9 cellular contexts compared by ENCODE assay signal in genomic region chr1:111203681-111204210, GRCh38. TPM values are rescaled to one million over a fixed set of nuclear protein-coding genes. Genes with fewer than 3 reads are reported as not detected.
DNase-seq lines count a peak whose midpoint lies in the region; ATAC-seq and TF ChIP-seq lines count a peak whose summit lies in the region.
"Had no signal": no experiment of that assay in that cellular context is flagged by ENCODE, and none has a peak within 500 bp of the region (broad histone marks: within the 10 kb centered on the region; RNA-seq: fewer than 3 reads in every experiment).

No MANE protein-coding gene starts in this region.

- H3K18ac ChIP-seq in mesenchymal stem cell (ENCODE audit: low read depth in 1 of 2, low read length in 2 of 2): peak overlapping the region in 1 of 2 experiments; percentile 50

- H3K79me1 ChIP-seq in mesenchymal stem cell (replicated peaks; ENCODE audit: low read length, poor library complexity, severe bottlenecking): no peaks in the 10 kb centered on the region

- H3K4me2 ChIP-seq in mesenchymal stem cell (ENCODE audit: low read length, poor library complexity, severe bottlenecking): peak overlapping the region; percentile 55

- H3K4me3 ChIP-seq in MG63: peak overlapping the region; percentile 57
- peak overlapping the region; percentile 66 for H3K4me3 ChIP-seq in choroid plexus epithelial cell (ENCODE audit: low read depth, low read length)
- peak overlapping the region; percentile 56 to 76 for H3K4me3 ChIP-seq in mesenchymal stem cell (ENCODE audit: insufficient read depth in 1 of 2, low read depth in 1 of 2, low read length in 2 of 2)

- no peak overlapping the region for H3K23ac ChIP-seq in mesenchymal stem cell (ENCODE audit: low read length in 2 of 2)

- no peak for TF ChIP-seq CTCF in choroid plexus epithelial cell (conservative IDR thresholded peaks at IDR 0.05; ENCODE audit: low read depth, low read length)

- 55% methylated on average over 43 of the region's 43 CpGs for WGBS in mesenchymal stem cell

- peak overlapping the region; percentile 67 for H2AFZ ChIP-seq in mesenchymal stem cell (ENCODE audit: low read depth, low read length)

- H3K27me3 ChIP-seq in MG63 (peaks cover 21% of the 10 kb centered on the region), mesenchymal stem cell (ENCODE audit: control insufficient read depth in 1 of 2, insufficient read depth in 1 of 2, low read length in 2 of 2) (peaks cover 10 to 17% of the 10 kb centered on the region in 2 experiments)

- peaks cover 13% of the 10 kb centered on the region for H3K4me1 ChIP-seq in mesenchymal stem cell (ENCODE audit: control insufficient read depth, insufficient read depth, low read depth, low read length)

- H4K91ac ChIP-seq in mesenchymal stem cell (ENCODE audit: low read length): no peak overlapping the region

- no peaks in the 10 kb centered on the region for H3K9me3 ChIP-seq in MG63
- H3K9me3 ChIP-seq in mesenchymal stem cell (ENCODE audit: control insufficient read depth, low read length): no peaks in the 10 kb centered on the region

- H3K36me3 ChIP-seq in MG63 (no peaks in the 10 kb centered on the region), mesenchymal stem cell (ENCODE audit: control insufficient read depth in 1 of 2, insufficient read depth in 2 of 2, low read depth in 1 of 2, low read length in 2 of 2) (peaks cover 0 to 3% of the 10 kb centered on the region in 2 experiments)

- H2BK5ac ChIP-seq in mesenchymal stem cell (ENCODE audit: low read depth, low read length, poor library complexity, severe bottlenecking): no peak overlapping the region

- H3K4ac ChIP-seq in mesenchymal stem cell (ENCODE audit: low read depth in 1 of 2, low read length in 2 of 2): peak overlapping the region in 1 of 2 experiments; percentile 44

- peak; percentile 88 for DNase-seq in GF-D8 (lab: John Stamatoyannopoulos, UW)
- DNase-seq in MG63: peak; percentile 56
- DNase-seq in activated CD4-positive, CD25-positive, alpha-beta regulatory T cell treated with anti-CD3 and anti-CD28 coated beads, Interleukin-2, amount 50 U/mL, for 16 hours (ENCODE audit: low read depth, low spot score): peak; percentile 60
- peak; percentile 51 for DNase-seq in choroid plexus epithelial cell (ENCODE audit: low read depth)
- no peak for DNase-seq in mesenchymal stem cell
- DNase-seq in stimulated activated CD8-positive, alpha-beta memory T cell treated with anti-CD3 and anti-CD28 coated beads, Interleukin-4, amount 100 ng/mL, for 1 hour (ENCODE audit: low read depth in 2 of 2, low spot score in 1 of 2): peak; percentile 72 to 81
- no peak for DNase-seq in OCI-M2 (lab: John Stamatoyannopoulos, UW; ENCODE audit: unreplicated experiment)

- peak overlapping the region; percentile 58 for H2BK15ac ChIP-seq in mesenchymal stem cell (ENCODE audit: low read depth, poor library complexity, severe bottlenecking)

- H4K8ac ChIP-seq in mesenchymal stem cell (ENCODE audit: low read length): peak overlapping the region; percentile 27

- H3K14ac ChIP-seq in mesenchymal stem cell (ENCODE audit: low read length in 2 of 2): no peak overlapping the region

- H2BK12ac ChIP-seq in mesenchymal stem cell (ENCODE audit: low read length in 2 of 2): no peak overlapping the region

- H3K27ac ChIP-seq in mesenchymal stem cell (ENCODE audit: low read length, poor library complexity, severe bottlenecking): no peak overlapping the region

- peak overlapping the region; percentile 67 for H3K9ac ChIP-seq in mesenchymal stem cell (ENCODE audit: low read length)

- no peak overlapping the region for H2AK5ac ChIP-seq in mesenchymal stem cell (ENCODE audit: low read length, severe bottlenecking)

- peak; percentile 51 for ATAC-seq in GM21737 (IDR thresholded peaks at IDR 0.05; ENCODE audit: unreplicated experiment)

- peak overlapping the region; percentile 77 for H2BK120ac ChIP-seq in mesenchymal stem cell (ENCODE audit: low read depth, low read length)

RNA-seq across cellular contexts. Expression of gene DENND2D, which starts 3.3 kb away (rescaled TPM):
- 2.6 and 4.7 TPM in 2 replicates for total RNA-seq in MG63 (2014; rRNA removed; shearing (Covaris generic); ENCODE audit: low replicate concordance)
- polyA plus RNA-seq in mesenchymal stem cell (2013, experiment 1 of 2): 0.95 TPM
- polyA plus RNA-seq in mesenchymal stem cell (2013, experiment 2 of 2): 0.85 TPM

RNA-seq across cellular contexts. Expression of gene CHI3L2, which starts 23.8 kb away (rescaled TPM):
- 1.6 and 3.2 TPM in 2 replicates for total RNA-seq in MG63 (2014; rRNA removed; shearing (Covaris generic); ENCODE audit: low replicate concordance)
- polyA plus RNA-seq in mesenchymal stem cell (2013, experiment 1 of 2): not detected
- not detected for polyA plus RNA-seq in mesenchymal stem cell (2013, experiment 2 of 2)
- total RNA-seq: dermis microvascular lymphatic vessel endothelial cell had no signal

Comparison
In these comparisons a context has a peak if more than half of its experiments do, and no peak if none do; other contexts are left out.
1. DNase-seq: peak in GF-D8 (single experiment), MG63 (single experiment), activated CD4-positive, CD25-positive, alpha-beta regulatory T cell treated with anti-CD3 and anti-CD28 coated beads, Interleukin-2, amount 50 U/mL, for 16 hours (single experiment), choroid plexus epithelial cell (single experiment) and stimulated activated CD8-positive, alpha-beta memory T cell treated with anti-CD3 and anti-CD28 coated beads, Interleukin-4, amount 100 ng/mL, for 1 hour (2 of 2); none in mesenchymal stem cell (single experiment) and OCI-M2 (single experiment).
2. Peak in every context shown above with its lines, with median percentiles within 50 percentile points of each other: H3K4me3 ChIP-seq.